Comparison of ENCODE assay signal across 8 cellular contexts in genomic region chr11:47408598-47409439, GRCh38. TPM values are rescaled to one million over a fixed set of nuclear protein-coding genes. Genes with fewer than 3 reads are reported as not detected.
A peak's percentile ranks its signal among the peaks of the same experiment; 100 is the strongest.
DNase-seq lines count a peak whose midpoint lies in the region; FAIRE-seq and TF ChIP-seq lines count a peak whose summit lies in the region.

No MANE protein-coding gene starts in this region.

- peak overlapping the region; percentile 99 for H3K4me2 ChIP-seq in OCI-LY3 (ENCODE audit: low read length)

- H3K4me1 ChIP-seq in OCI-LY3 (ENCODE audit: low read length): peaks cover 19% of the 10 kb centered on the region
- H3K4me1 ChIP-seq in colonic mucosa: no peaks in the 10 kb centered on the region
- H3K4me1 ChIP-seq in thyroid gland: peaks cover 22 to 32% of the 10 kb centered on the region in 2 donors

- no peaks in the 10 kb centered on the region for H3K27me3 ChIP-seq in OCI-LY3 (ENCODE audit: low read depth, low read length)
- no peaks in the 10 kb centered on the region for H3K27me3 ChIP-seq in colonic mucosa
- H3K27me3 ChIP-seq in thyroid gland: no peaks in the 10 kb centered on the region

- CTCF ChIA-PET in HEK293T (lab: Yijun Ruan, JAX): interaction anchor here (1.3 kb wide), 1 partner anchor 34 kb away, joined by 4 read pairs; no protein-coding TSS in a partner anchor

- peak overlapping the region; percentile 99 for H3K4me3 ChIP-seq in OCI-LY3 (ENCODE audit: low read length)
- peak overlapping the region; percentile 60 for H3K4me3 ChIP-seq in colonic mucosa
- peak overlapping the region; percentile 22 for H3K4me3 ChIP-seq in lower leg skin (ENCODE audit: low read depth, poor library complexity, severe bottlenecking)
- peak overlapping the region; percentile 29 to 84 (median 61) for H3K4me3 ChIP-seq in thyroid gland (replicated peaks in 1 of 3)

- TF ChIP-seq POLR2A in GM12892 (IDR thresholded peaks at IDR 0.05; ENCODE audit: low read depth, low read length) (0 out of 2 replicates have a peak, but pooled peaks have one; percentile 8), lower leg skin (IDR thresholded peaks at IDR 0.05) (no peak), thyroid gland (IDR thresholded peaks at IDR 0.05) (no peak)

- H3K9ac ChIP-seq in OCI-LY3 (ENCODE audit: low read length): peak overlapping the region; percentile 94
- peak overlapping the region; percentile 83 to 92 for H3K9ac ChIP-seq in colonic mucosa (ENCODE audit: low read depth in 2 of 2, low read length in 2 of 2)

- 2% methylated on average over 34 to 50 of the region's 50 CpGs for WGBS in lower leg skin, 2 donors
- WGBS in thyroid gland, 2 donors: 4% methylated on average over 19 to 29 of the region's 50 CpGs

- H3K36me3 ChIP-seq in OCI-LY3 (replicated peaks; ENCODE audit: low read depth, low read length) (no peaks in the 10 kb centered on the region), colonic mucosa (no peaks in the 10 kb centered on the region), thyroid gland (peaks cover 5 to 6% of the 10 kb centered on the region in 2 donors)

- H3K9me3 ChIP-seq in OCI-LY3 (ENCODE audit: insufficient read depth, low read length) (no peaks in the 10 kb centered on the region), colonic mucosa (no peaks in the 10 kb centered on the region), thyroid gland (no peaks in the 10 kb centered on the region)

- H3K27ac ChIP-seq in OCI-LY3 (ENCODE audit: low read length): peak overlapping the region; percentile 29
- H3K27ac ChIP-seq in colonic mucosa: peak overlapping the region; percentile 84
- H3K27ac ChIP-seq in thyroid gland: peak overlapping the region; percentile 83 to 93 (median 89)

- peak; percentile 88 for DNase-seq in 8988T
- DNase-seq in GM12892 (ENCODE audit: insufficient read length): no peak
- peak; percentile 43 for DNase-seq in colonic mucosa
- DNase-seq in lower leg skin (ENCODE audit: low spot score in 2 of 2): no peak
- DNase-seq in thyroid gland: peak; percentile 71 to 79
- DNase-seq in NCI-H2107 treated with DMSO at 0.1 percent for 48 hours (lab: John Stamatoyannopoulos, UW; ENCODE audit: unreplicated experiment): no peak
- DNase-seq in HEK293T (ENCODE audit: extremely low spot score): no peak

- POLR2A ChIA-PET in HEK293T (lab: Yijun Ruan, JAX): interaction anchor here (1.0 to 10.0 kb wide), 4 partner anchors 9 to 35 kb away, joined by 6 to 72 read pairs (median 10); partner anchors contain the start of gene PSMC3

- H2AFZ ChIP-seq in OCI-LY3 (ENCODE audit: low read depth, low read length): peak overlapping the region; percentile 61; the same call in 1 of the 2 replicates

- FAIRE-seq in GM12892 (lab: Jason Lieb, UNC): no peak

- intact Hi-C loops in colonic mucosa (cut with DNase I): no loop called here
- intact Hi-C loops in lower leg skin (cut with DNase I; ENCODE audit: low total_unique reads): no loop called here
- intact Hi-C loops in thyroid gland (cut with DNase I): no loop called here

- no peaks in the 10 kb centered on the region for H4K20me1 ChIP-seq in OCI-LY3 (ENCODE audit: insufficient read depth, low read length)

- no peak for TF ChIP-seq CTCF in OCI-LY3 (IDR thresholded peaks at IDR 0.05; ENCODE audit: low read depth, low read length)
- TF ChIP-seq CTCF in colonic mucosa (IDR thresholded peaks at IDR 0.05): no peak
- no peak for TF ChIP-seq CTCF in lower leg skin (IDR thresholded peaks at IDR 0.05)
- no peak for TF ChIP-seq CTCF in thyroid gland (IDR thresholded peaks at IDR 0.05)

- no peaks in the 10 kb centered on the region for H3K79me2 ChIP-seq in OCI-LY3 (ENCODE audit: low read length)

TF ChIP-seq in HEK293T, 16 proteins besides CTCF, POLR2A, EP300 and RAD21:
- TF ChIP-seq TARDBP (IDR thresholded peaks at IDR 0.05) (no peak), SP1 (IDR thresholded peaks at IDR 0.05) (no peak), NFRKB (IDR thresholded peaks at IDR 0.05) (no peak), ARNT (IDR thresholded peaks at IDR 0.05) (no peak), HDGF (IDR thresholded peaks at IDR 0.05; ENCODE audit: borderline replicate concordance) (no peak), FOXM1 (IDR thresholded peaks at IDR 0.05; ENCODE audit: borderline replicate concordance) (no peak), SUZ12 (IDR thresholded peaks at IDR 0.05) (no peak), L3MBTL2 (conservative IDR thresholded peaks at IDR 0.05) (no peak), CTBP1 (IDR thresholded peaks at IDR 0.05; ENCODE audit: borderline replicate concordance) (no peak), BHLHE40 (IDR thresholded peaks at IDR 0.05; ENCODE audit: borderline replicate concordance) (no peak), ELF4 (IDR thresholded peaks at IDR 0.05) (no peak), FOXK2 (IDR thresholded peaks at IDR 0.05) (no peak), ZNF384 (IDR thresholded peaks at IDR 0.05) (no peak), FOXA1 (IDR thresholded peaks at IDR 0.05) (no peak)
TF ChIP-seq in HEK293T: peak in this region for 0.

RNA-seq across cellular contexts. Expression of gene SLC39A13, which starts 0.4 kb away (rescaled TPM):
- 7.0 TPM for polyA plus RNA-seq in GM12892 (2012; ENCODE audit: missing spikeins)
- total RNA-seq in colonic mucosa: 10 to 100 TPM; 14.3 to 18.6 TPM
- 10 to 100 TPM; 22.9 to 59.2 (median 46.4) TPM for total RNA-seq in lower leg skin
- total RNA-seq in thyroid gland: 10 to 100 TPM; 51.3 to 84.3 (median 66.8) TPM

RNA-seq across cellular contexts. Expression of gene PSMC3, which starts 17.4 kb away (rescaled TPM):
- polyA plus RNA-seq in GM12892 (2012; ENCODE audit: missing spikeins): 132 TPM
- total RNA-seq in colonic mucosa: 100 to 1,000 TPM in 1 of 2 donors, 10 to 100 TPM in 1; 74.4 to 152 TPM
- total RNA-seq in lower leg skin: 100 to 1,000 TPM in 3 of 4 donors, 10 to 100 TPM in 1; 81.0 to 164 (median 118) TPM
- total RNA-seq in thyroid gland: 100 to 1,000 TPM in 2 of 4 donors, 10 to 100 TPM in 2; 92.7 to 240 (median 123) TPM

RNA-seq across cellular contexts. Expression of gene SPI1, which starts 30.5 kb away (rescaled TPM):
- 5.5 TPM for polyA plus RNA-seq in GM12892 (2012; ENCODE audit: missing spikeins)
- total RNA-seq in colonic mucosa (10 to 100 TPM in 1 of 2 donors, 1 to 10 TPM in 1; 4.7 to 11.9 TPM), lower leg skin (10 to 100 TPM in 2 of 4 donors, 1 to 10 TPM in 2; 7.7 to 13.4 (median 10.6) TPM), thyroid gland (10 to 100 TPM in 1 of 4 donors, 1 to 10 TPM in 3; 4.8 to 18.0 (median 5.8) TPM)

RNA-seq across cellular contexts. Expression of gene RAPSN, which starts 40.1 kb away (rescaled TPM):
- polyA plus RNA-seq in GM12892 (2012; ENCODE audit: missing spikeins): 0.59 TPM
- total RNA-seq in colonic mucosa (not detected), lower leg skin (under 1 TPM in 1 of 4 donors, not detected in 3; 0.49 TPM), thyroid gland (under 1 TPM in 1 of 4 donors, not detected in 3; 0.67 TPM)

RNA-seq across cellular contexts. Expression of gene MYBPC3, which starts 56.3 kb away (rescaled TPM):
- not detected for polyA plus RNA-seq in GM12892 (2012; ENCODE audit: missing spikeins)
- total RNA-seq in colonic mucosa (under 1 TPM in 1 of 2 donors, not detected in 1; 0.42 TPM), lower leg skin (not detected), thyroid gland (not detected)

Comparison
In these comparisons a context has a peak if more than half of its experiments do, and no peak if none do; other contexts are left out.
1. DNase-seq: peak in 8988T (single experiment), colonic mucosa (single experiment) and thyroid gland (2 of 2); none in GM12892 (single experiment), lower leg skin (0 of 2), NCI-H2107 treated with DMSO at 0.1 percent for 48 hours (single experiment) and HEK293T (single experiment).
2. H3K27ac ChIP-seq: peak in every context shown above with its lines; median percentile 89 in thyroid gland; 84 in colonic mucosa; 29 in OCI-LY3.
3. H3K4me3 ChIP-seq: peak in every context shown above with its lines; median percentile 99 in OCI-LY3; 61 in thyroid gland; 60 in colonic mucosa; 22 in lower leg skin.